16 cellular contexts compared by ENCODE assay signal in the genomic region with DNA sequence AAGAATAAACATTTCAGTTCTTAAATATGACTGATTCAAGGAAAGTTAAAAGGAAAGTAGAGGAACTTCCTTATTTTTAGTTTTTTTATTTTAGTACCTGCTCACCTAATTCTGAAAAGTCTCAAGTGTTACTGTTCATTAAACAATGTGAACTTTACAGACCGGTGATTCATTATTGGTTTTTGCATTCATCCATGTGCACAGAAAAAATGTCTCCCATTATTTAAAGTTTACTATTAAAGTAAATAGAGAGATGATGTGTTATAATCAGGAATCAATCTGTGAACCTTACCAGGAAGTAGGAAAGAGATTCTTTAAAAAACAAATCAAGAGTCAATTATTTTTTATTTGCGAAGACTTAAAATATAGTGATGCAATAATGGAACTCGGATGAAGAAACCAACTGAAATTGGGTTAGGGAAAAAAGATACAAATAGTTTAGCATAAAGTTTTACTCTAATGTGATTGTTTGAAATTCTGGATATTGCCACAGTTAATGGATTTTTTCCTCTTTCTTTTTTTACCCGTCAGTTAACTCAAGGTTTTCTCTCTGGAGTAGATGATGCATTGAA.
DNase-seq lines count a peak whose midpoint lies in the region; ATAC-seq, FAIRE-seq and TF ChIP-seq lines count a peak whose summit lies in the region.
"Had no signal": no experiment of that assay in that cellular context is flagged by ENCODE, and none has a peak within 500 bp of the region (broad histone marks: within the 10 kb centered on the region; RNA-seq: fewer than 3 reads in every experiment).

No MANE protein-coding gene starts in this region.

- H3K4me1 ChIP-seq in A549 (peaks cover 68% of the 10 kb centered on the region), DOHH2 (ENCODE audit: control insufficient read depth, low read length) (peaks cover 35% of the 10 kb centered on the region), adrenal gland (replicated peaks in 1 of 2) (no peaks in the 10 kb centered on the region)

- POLR2A ChIA-PET in A549 (lab: Yijun Ruan, JAX) = interaction anchor here (0.6 kb wide), 1 partner anchor 12 kb away, joined by 3 read pairs; no protein-coding TSS in a partner anchor

- ATAC-seq in A549 (no peak; a peak in 1 of 6 replicates), GM19467 (IDR thresholded peaks at IDR 0.05; ENCODE audit: unreplicated experiment) (no peak)
- ATAC-seq: GM12878 had no signal

- FAIRE-seq in A549 (lab: Jason Lieb, UNC) (peak; percentile 18), RCC 7860 (lab: Jason Lieb, UNC) (peak; percentile 78)
- FAIRE-seq: D721Med, GM12878 had no signal

- no peaks in the 10 kb centered on the region for H3K36me3 ChIP-seq in DOHH2 (ENCODE audit: control insufficient read depth, low read length)
- no peaks in the 10 kb centered on the region for H3K36me3 ChIP-seq in adrenal gland (replicated peaks in 1 of 2)

- H3F3A ChIP-seq in DOHH2 (ENCODE audit: control insufficient read depth, insufficient read depth) = no peaks in the 10 kb centered on the region

- TF ChIP-seq RAD21 in A549 (conservative IDR thresholded peaks at IDR 0.05 in 1 of 2, IDR thresholded peaks at IDR 0.05 in 1 of 2) = no peak

- DNase-seq in A549 (ENCODE audit: low read depth in 1 of 2, low spot score in 1 of 2) (no peak), RCC 7860 (ENCODE audit: low spot score) (no peak), renal cortical epithelial cell (ENCODE audit: low read depth) (peak; percentile 59), adrenal gland (no peak), NCI-H748 (lab: John Stamatoyannopoulos, UW; ENCODE audit: unreplicated experiment) (no peak)
- DNase-seq: C1 segment of cervical spinal cord; CD4-positive, alpha-beta T cell; DMS153; HCEC 1CT; HFFc6; KBM-7 had no signal

- H3K4me2 ChIP-seq in A549 = peak overlapping the region; percentile 63
- H3K4me2 ChIP-seq in DOHH2 (ENCODE audit: low read length) = peak overlapping the region; percentile 31

- TF ChIP-seq CTCF in A549 (IDR thresholded peaks at IDR 0.05) (no peak), DOHH2 (IDR thresholded peaks at IDR 0.05; ENCODE audit: low read depth, low read length, poor library complexity, severe bottlenecking) (no peak), adrenal gland (IDR thresholded peaks at IDR 0.05) (no peak)

- no peaks in the 10 kb centered on the region for H3K79me2 ChIP-seq in DOHH2 (ENCODE audit: control insufficient read depth, low read length)

- H4K20me1 ChIP-seq in DOHH2 (ENCODE audit: control insufficient read depth, insufficient read depth, low read depth, low read length) = no peaks in the 10 kb centered on the region

- 0 out of 5 replicates have a peak, but pooled peaks of 1 of the 2 experiments have one; percentile 23 for TF ChIP-seq EP300 in A549 (IDR thresholded peaks at IDR 0.05)

- WGBS in A549 (ENCODE audit: missing lambda C conversion rate) = 5% methylated on average over 4 of the region's 4 CpGs
- WGBS in adrenal gland, 4 donors = 84 to 88% (median 86%) methylated on average over 4 of the region's 4 CpGs

- no peaks in the 10 kb centered on the region for H3K27me3 ChIP-seq in DOHH2 (ENCODE audit: control insufficient read depth, low read length)
- no peaks in the 10 kb centered on the region for H3K27me3 ChIP-seq in adrenal gland

- intact Hi-C loops in adrenal gland (cut with DNase I) = no loop called here

- CTCF ChIA-PET in A549 (lab: Yijun Ruan, JAX) = no interaction called here

- H3K4me3 ChIP-seq in A549 (peak overlapping the region; percentile 17; the same call in 2 of the 3 replicates), DOHH2 (ENCODE audit: low read length) (peak overlapping the region; percentile 22), adrenal gland (no peak overlapping the region)
- H3K4me3 ChIP-seq: GM12878 had no signal

- no peaks in the 10 kb centered on the region for H3K9me2 ChIP-seq in DOHH2 (replicated peaks; ENCODE audit: control insufficient read depth, low read length)

- TF ChIP-seq POLR2A in A549 (IDR thresholded peaks at IDR 0.05; ENCODE audit: low read length) (no peak), adrenal gland (IDR thresholded peaks at IDR 0.05) (no peak)

- H3K9me3 ChIP-seq in A549 = no peaks in the 10 kb centered on the region
- no peaks in the 10 kb centered on the region for H3K9me3 ChIP-seq in DOHH2 (ENCODE audit: control insufficient read depth, insufficient read depth, low read length)
- H3K9me3 ChIP-seq in adrenal gland (replicated peaks in 1 of 3) = no peaks in the 10 kb centered on the region

- H3K27ac ChIP-seq in A549 = peak overlapping the region; percentile 74 to 80
- peak overlapping the region; percentile 43; the same call in 1 of the 2 replicates for H3K27ac ChIP-seq in DOHH2 (ENCODE audit: low read depth, low read length)
- H3K27ac ChIP-seq in adrenal gland = no peak overlapping the region
- H3K27ac ChIP-seq: HL-60 had no signal

TF ChIP-seq in A549, 52 proteins besides CTCF, POLR2A, EP300 and RAD21:
- TF ChIP-seq CEBPB (IDR thresholded peaks at IDR 0.05) (peak; percentile 77 to 79), TP53 (CRISPR knock-in tag; IDR thresholded peaks at IDR 0.05) (no peak), SREBF2 (IDR thresholded peaks at IDR 0.05) (no peak), HDAC2 (IDR thresholded peaks at IDR 0.05) (no peak), GATA3 (IDR thresholded peaks at IDR 0.05; ENCODE audit: borderline replicate concordance) (peak; percentile 40; the same call in 1 of the 2 replicates), JUNB (IDR thresholded peaks at IDR 0.05) (peak; percentile 62), MYC (IDR thresholded peaks at IDR 0.05; ENCODE audit: borderline replicate concordance, low read length) (no peak), FOSL2 (IDR thresholded peaks at IDR 0.05) (0 out of 2 replicates have a peak, but pooled peaks have one; percentile 29), FOSL2 (CRISPR knock-in tag; IDR thresholded peaks at IDR 0.05) (peak; percentile 65), PHF8 (IDR thresholded peaks at IDR 0.05; ENCODE audit: borderline replicate concordance, low read depth) (no peak)
- TF ChIP-seq, protein P1, sequence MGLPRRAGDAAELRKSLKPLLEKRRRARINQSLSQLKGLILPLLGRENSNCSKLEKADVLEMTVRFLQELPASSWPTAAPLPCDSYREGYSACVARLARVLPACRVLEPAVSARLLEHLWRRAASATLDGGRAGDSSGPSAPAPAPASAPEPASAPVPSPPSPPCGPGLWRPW (IDR thresholded peaks at IDR 0.05) = no peak
- TF ChIP-seq, protein P2, sequence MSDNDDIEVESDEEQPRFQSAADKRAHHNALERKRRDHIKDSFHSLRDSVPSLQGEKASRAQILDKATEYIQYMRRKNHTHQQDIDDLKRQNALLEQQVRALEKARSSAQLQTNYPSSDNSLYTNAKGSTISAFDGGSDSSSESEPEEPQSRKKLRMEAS (IDR thresholded peaks at IDR 0.05) = peak; percentile 31; the same call in 1 of the 2 replicates

Comparison
In these comparisons a context has a peak if more than half of its experiments do, and no peak if none do; other contexts are left out.
1. H3K27ac ChIP-seq: peak in A549 (2 of 2) and DOHH2 (single experiment); none in adrenal gland (0 of 5).
2. H3K4me3 ChIP-seq: peak in A549 (single experiment) and DOHH2 (single experiment); none in adrenal gland (0 of 4).